Comparison of ENCODE assay signal across 8 cellular contexts in genomic region chr12:107134558-107134957, GRCh38. TPM values are rescaled to one million over a fixed set of nuclear protein-coding genes. Genes with fewer than 3 reads are reported as not detected.
DNase-seq lines count a peak whose midpoint lies in the region; ATAC-seq and TF ChIP-seq lines count a peak whose summit lies in the region.

No MANE protein-coding gene starts in this region.

- H3K9me3 ChIP-seq in CD4-positive, CD25-positive, alpha-beta regulatory T cell (ENCODE audit: control insufficient read depth in 2 of 2, low read length in 2 of 2): no peaks in the 10 kb centered on the region
- H3K9me3 ChIP-seq in heart right ventricle (peaks cover 0 to 3% (median 0%) of the 10 kb centered on the region in 11 donors), right atrium auricular region (no peaks in the 10 kb centered on the region), suprapubic skin (no peaks in the 10 kb centered on the region)

- TF ChIP-seq EP300 in suprapubic skin (IDR thresholded peaks at IDR 0.05): no peak

- H3K9ac ChIP-seq in KMS-11: no peak overlapping the region

- no peaks in the 10 kb centered on the region for H3K4me1 Mint-ChIP-seq in CD4-positive, CD25-positive, alpha-beta regulatory T cell

- 71 to 72% methylated on average over 1 of the region's 1 CpG for WGBS in heart right ventricle, 2 donors
- WGBS in suprapubic skin: 100% methylated on average over 1 of the region's 1 CpG

- no peak for TF ChIP-seq POLR2A in suprapubic skin (IDR thresholded peaks at IDR 0.05)

- H3K36me3 Mint-ChIP-seq in CD4-positive, CD25-positive, alpha-beta regulatory T cell: no peaks in the 10 kb centered on the region

- no peak overlapping the region for H3K4me3 Mint-ChIP-seq in CD4-positive, CD25-positive, alpha-beta regulatory T cell

- H2AFZ ChIP-seq in KMS-11 (ENCODE audit: low read depth): no peak overlapping the region

- no peak overlapping the region for H3K4me3 ChIP-seq in CD4-positive, CD25-positive, alpha-beta regulatory T cell (ENCODE audit: low read depth, low read length)
- H3K4me3 ChIP-seq in KMS-11 (IDR thresholded peaks at IDR 0.05; ENCODE audit: insufficient read depth, low read depth, low read length): no peak overlapping the region
- no peak overlapping the region for H3K4me3 ChIP-seq in heart right ventricle
- H3K4me3 ChIP-seq in right atrium auricular region: no peak overlapping the region
- H3K4me3 ChIP-seq in suprapubic skin: no peak overlapping the region

- no peak overlapping the region for H3K27ac Mint-ChIP-seq in CD4-positive, CD25-positive, alpha-beta regulatory T cell

- intact Hi-C loops in heart right ventricle (cut with DNase I): loop anchor here in 7 of 10 donors (5.0 to 10.0 kb wide), 6 partner anchors 260 to 473 kb away; no protein-coding TSS in a partner anchor

- DNase-seq in CD4-positive, CD25-positive, alpha-beta regulatory T cell: peak; percentile 2 to 53 (median 16)
- DNase-seq in activated T-cell treated with anti-CD3 and anti-CD28 coated beads for 4 hours: peak; percentile 1
- peak; percentile 17 for DNase-seq in left kidney (ENCODE audit: low read depth, low spot score)
- DNase-seq in heart right ventricle: no peak
- no peak for DNase-seq in right atrium auricular region (ENCODE audit: low spot score)
- DNase-seq in suprapubic skin (ENCODE audit: low spot score in 2 of 2): no peak

- H3K79me2 ChIP-seq in KMS-11 (ENCODE audit: insufficient read depth, low read depth): no peaks in the 10 kb centered on the region

- no peaks in the 10 kb centered on the region for H3K4me1 ChIP-seq in CD4-positive, CD25-positive, alpha-beta regulatory T cell (ENCODE audit: control insufficient read depth, insufficient read depth, low read length, poor library complexity, severe bottlenecking)
- H3K4me1 ChIP-seq in KMS-11 (ENCODE audit: low read depth, poor library complexity, severe bottlenecking) (no peaks in the 10 kb centered on the region), heart right ventricle (peaks cover 0 to 2% (median 0%) of the 10 kb centered on the region in 9 donors), right atrium auricular region (no peaks in the 10 kb centered on the region), suprapubic skin (peaks cover 5% of the 10 kb centered on the region)

- TF ChIP-seq CTCF in KMS-11 (conservative IDR thresholded peaks at IDR 0.05; ENCODE audit: low read depth, low read length) (peak; percentile 42; the same call in 1 of the 2 replicates), heart right ventricle (IDR thresholded peaks at IDR 0.05) (peak in 2 of 9 donors; percentile 6 to 29), right atrium auricular region (IDR thresholded peaks at IDR 0.05) (peak in 1 of 2 donors; percentile 13), suprapubic skin (IDR thresholded peaks at IDR 0.05) (no peak)

- ATAC-seq in CD4-positive, CD25-positive, alpha-beta regulatory T cell (ENCODE audit: low read depth in 2 of 2): peak; percentile 28 to 56
- ATAC-seq in heart right ventricle (no peak), HG02970 (IDR thresholded peaks at IDR 0.05; ENCODE audit: low FRiP score, unreplicated experiment) (no peak)

- H3K4me2 ChIP-seq in KMS-11: no peak overlapping the region

- no peaks in the 10 kb centered on the region for H3K9me3 Mint-ChIP-seq in CD4-positive, CD25-positive, alpha-beta regulatory T cell

- H3K27me3 Mint-ChIP-seq in CD4-positive, CD25-positive, alpha-beta regulatory T cell: peaks cover 8% of the 10 kb centered on the region

- H4K20me1 ChIP-seq in KMS-11 (ENCODE audit: insufficient read depth): no peaks in the 10 kb centered on the region

- H3K36me3 ChIP-seq in CD4-positive, CD25-positive, alpha-beta regulatory T cell (ENCODE audit: control insufficient read depth, insufficient read depth, low read length): no peaks in the 10 kb centered on the region
- H3K36me3 ChIP-seq in KMS-11 (ENCODE audit: insufficient read depth): no peaks in the 10 kb centered on the region
- no peaks in the 10 kb centered on the region for H3K36me3 ChIP-seq in heart right ventricle
- no peaks in the 10 kb centered on the region for H3K36me3 ChIP-seq in right atrium auricular region
- H3K36me3 ChIP-seq in suprapubic skin: no peaks in the 10 kb centered on the region

- H3K27ac ChIP-seq in CD4-positive, CD25-positive, alpha-beta regulatory T cell (ENCODE audit: insufficient read depth, low read length, poor library complexity, severe bottlenecking): no peak overlapping the region
- H3K27ac ChIP-seq in KMS-11 (no peak overlapping the region), heart right ventricle (no peak overlapping the region), right atrium auricular region (no peak overlapping the region), suprapubic skin (no peak overlapping the region)

- peaks cover 4% of the 10 kb centered on the region for H3K27me3 ChIP-seq in CD4-positive, CD25-positive, alpha-beta regulatory T cell (ENCODE audit: control insufficient read depth, insufficient read depth, low read length)
- H3K27me3 ChIP-seq in KMS-11 (ENCODE audit: insufficient read depth, low read depth) (no peaks in the 10 kb centered on the region), heart right ventricle (peaks cover 0 to 9% (median 0%) of the 10 kb centered on the region in 7 donors), right atrium auricular region (no peaks in the 10 kb centered on the region), suprapubic skin (no peaks in the 10 kb centered on the region)

RNA-seq across cellular contexts. Expression of gene CRY1, which starts 41.2 kb away (rescaled TPM):
- total RNA-seq in CD4-positive, CD25-positive, alpha-beta regulatory T cell: 91.1 TPM
- 10 to 100 TPM; 26.7 to 31.8 (median 30.8) TPM for polyA plus RNA-seq in CD4-positive, CD25-positive, alpha-beta regulatory T cell
- total RNA-seq in heart right ventricle: 10 to 100 TPM in 7 of 10 donors, 1 to 10 TPM in 3; 6.5 to 18.7 (median 11.0) TPM
- polyA plus RNA-seq in heart right ventricle: 1 to 10 TPM; 5.1 to 10.0 TPM
- 10 to 100 TPM; 16.2 to 23.7 TPM for total RNA-seq in right atrium auricular region
- total RNA-seq in suprapubic skin: 10 to 100 TPM; 18.1 to 37.2 (median 35.0) TPM

Comparison
In these comparisons a context has a peak if more than half of its experiments do, and no peak if none do; other contexts are left out.
1. ATAC-seq: peak in CD4-positive, CD25-positive, alpha-beta regulatory T cell (2 of 2); none in heart right ventricle (0 of 8) and HG02970 (single experiment).
2. DNase-seq: peak in CD4-positive, CD25-positive, alpha-beta regulatory T cell (3 of 3), activated T-cell treated with anti-CD3 and anti-CD28 coated beads for 4 hours (single experiment) and left kidney (single experiment); none in heart right ventricle (0 of 2), right atrium auricular region (single experiment) and suprapubic skin (0 of 2).